11 cellular contexts compared by ENCODE assay signal in genomic region chr5:91190333-91190680, GRCh38.
DNase-seq lines count a peak whose midpoint lies in the region; ATAC-seq and TF ChIP-seq lines count a peak whose summit lies in the region.
"Had no signal": no experiment of that assay in that cellular context is flagged by ENCODE, and none has a peak within 500 bp of the region (broad histone marks: within the 10 kb centered on the region; RNA-seq: fewer than 3 reads in every experiment).

No MANE protein-coding gene starts in this region.

- H3K9me3 ChIP-seq in SJSA1 (replicated peaks) (no peaks in the 10 kb centered on the region), heart left ventricle (no peaks in the 10 kb centered on the region)
- H3K9me3 ChIP-seq: BE2C had no signal

- TF ChIP-seq POLR2A in heart left ventricle (IDR thresholded peaks at IDR 0.05) = no peak

- peak; percentile 36 for DNase-seq in GM12865 (ENCODE audit: low read depth)
- no peak for DNase-seq in SJSA1 (ENCODE audit: low read depth in 1 of 2, low spot score in 2 of 2)
- DNase-seq in heart left ventricle = no peak
- DNase-seq in sciatic nerve (ENCODE audit: low spot score) = no peak
- no peak for DNase-seq in activated T-cell treated with anti-CD3 and anti-CD28 coated beads for 4 hours
- DNase-seq in GM13976 (ENCODE audit: low spot score) = no peak
- no peak for DNase-seq in effector memory CD8-positive, alpha-beta T cell
- DNase-seq: BE2C; effector CD4-positive, alpha-beta T cell; stimulated activated naive B cell treated with anti-CD40 and anti-IgM and Interleukin-4, amounts not matched to agents 10 μg/mL and 1 μg/mL and 100 μg/mL, for 72 hours had no signal

- peaks cover 23 to 29% of the 10 kb centered on the region in 2 donors for H3K27me3 Mint-ChIP-seq in effector memory CD8-positive, alpha-beta T cell

- intact Hi-C loops in heart left ventricle (cut with DNase I) (no loop called here), sciatic nerve (cut with DNase I) (no loop called here)

- no peaks in the 10 kb centered on the region for H3K27me3 ChIP-seq in SJSA1 (replicated peaks)
- H3K27me3 ChIP-seq in heart left ventricle = no peaks in the 10 kb centered on the region
- H3K27me3 ChIP-seq: BE2C had no signal

- no peak for TF ChIP-seq CTCF in GM12865 (IDR thresholded peaks at IDR 0.05; ENCODE audit: insufficient read depth, low read depth, low read length, missing control alignments)
- TF ChIP-seq CTCF in heart left ventricle (IDR thresholded peaks at IDR 0.05) = no peak
- no peak for TF ChIP-seq CTCF in GM13976 (IDR thresholded peaks at IDR 0.05; ENCODE audit: borderline replicate concordance, control extremely low read depth, extremely low read depth, insufficient read depth, missing control alignments)

- no peak overlapping the region for H3K27ac Mint-ChIP-seq in effector memory CD8-positive, alpha-beta T cell
- H3K27ac Mint-ChIP-seq: stimulated activated naive B cell treated with anti-CD40 and anti-IgM and Interleukin-4, amounts not matched to agents 10 μg/mL and 1 μg/mL and 100 μg/mL, for 72 hours had no signal

- H3K4me3 ChIP-seq in GM12865 (ENCODE audit: low read depth, low read length) (peak overlapping the region; percentile 45), SJSA1 (peak overlapping the region; percentile 29), heart left ventricle (peak overlapping the region in 6 of 12 donors; percentile 22 to 49 (median 34))

- no peaks in the 10 kb centered on the region for H3K36me3 ChIP-seq in SJSA1
- H3K36me3 ChIP-seq in heart left ventricle = no peaks in the 10 kb centered on the region
- H3K36me3 ChIP-seq: BE2C had no signal

- ATAC-seq in heart left ventricle = peak in 3 of 4 donors; percentile 29 to 46 (median 36)
- peak; percentile 47 for ATAC-seq in sciatic nerve
- no peak for ATAC-seq in HG02970 (IDR thresholded peaks at IDR 0.05; ENCODE audit: low FRiP score, unreplicated experiment)
- no peak for ATAC-seq in effector memory CD8-positive, alpha-beta T cell (replicated peaks)
- ATAC-seq: stimulated activated naive B cell treated with anti-CD40 and anti-IgM and Interleukin-4, amounts not matched to agents 10 μg/mL and 1 μg/mL and 100 μg/mL, for 72 hours had no signal

- no peaks in the 10 kb centered on the region for H3K9me3 Mint-ChIP-seq in effector memory CD8-positive, alpha-beta T cell
- H3K9me3 Mint-ChIP-seq: stimulated activated naive B cell treated with anti-CD40 and anti-IgM and Interleukin-4, amounts not matched to agents 10 μg/mL and 1 μg/mL and 100 μg/mL, for 72 hours had no signal

- H3K4me1 Mint-ChIP-seq in effector memory CD8-positive, alpha-beta T cell (ENCODE audit: low read depth in 2 of 2) = no peaks in the 10 kb centered on the region

- in situ Hi-C loops in GM13976 (cut with MboI; ENCODE audit: low sequenced_read_pairs, unreplicated experiment) = no loop called here

- H3K27ac ChIP-seq in SJSA1 (peak overlapping the region; percentile 73), heart left ventricle (peak overlapping the region in 10 of 12 donors; percentile 11 to 77 (median 58))

- H3K4me1 ChIP-seq in SJSA1 (replicated peaks) (peaks cover 12% of the 10 kb centered on the region; the same call in 1 of the 2 replicates), heart left ventricle (peaks cover 0 to 18% (median 0%) of the 10 kb centered on the region in 12 donors)
- H3K4me1 ChIP-seq: BE2C had no signal

- H3K36me3 Mint-ChIP-seq in effector memory CD8-positive, alpha-beta T cell (ENCODE audit: insufficient read depth) = no peaks in the 10 kb centered on the region
- H3K36me3 Mint-ChIP-seq: stimulated activated naive B cell treated with anti-CD40 and anti-IgM and Interleukin-4, amounts not matched to agents 10 μg/mL and 1 μg/mL and 100 μg/mL, for 72 hours had no signal

- peak overlapping the region in 1 of 2 donors; percentile 9 for H3K4me3 Mint-ChIP-seq in effector memory CD8-positive, alpha-beta T cell
- H3K4me3 Mint-ChIP-seq: stimulated activated naive B cell treated with anti-CD40 and anti-IgM and Interleukin-4, amounts not matched to agents 10 μg/mL and 1 μg/mL and 100 μg/mL, for 72 hours had no signal

- 46 to 64% (median 55%) methylated on average over 3 of the region's 3 CpGs for WGBS in heart left ventricle, 4 donors

Comparison
In these comparisons a context has a peak if more than half of its experiments do, and no peak if none do; other contexts are left out.
1. ATAC-seq: peak in heart left ventricle (3 of 4) and sciatic nerve (single experiment); none in HG02970 (single experiment) and effector memory CD8-positive, alpha-beta T cell (single experiment).